Comparison of ENCODE assay signal across 8 cellular contexts in the genomic region with DNA sequence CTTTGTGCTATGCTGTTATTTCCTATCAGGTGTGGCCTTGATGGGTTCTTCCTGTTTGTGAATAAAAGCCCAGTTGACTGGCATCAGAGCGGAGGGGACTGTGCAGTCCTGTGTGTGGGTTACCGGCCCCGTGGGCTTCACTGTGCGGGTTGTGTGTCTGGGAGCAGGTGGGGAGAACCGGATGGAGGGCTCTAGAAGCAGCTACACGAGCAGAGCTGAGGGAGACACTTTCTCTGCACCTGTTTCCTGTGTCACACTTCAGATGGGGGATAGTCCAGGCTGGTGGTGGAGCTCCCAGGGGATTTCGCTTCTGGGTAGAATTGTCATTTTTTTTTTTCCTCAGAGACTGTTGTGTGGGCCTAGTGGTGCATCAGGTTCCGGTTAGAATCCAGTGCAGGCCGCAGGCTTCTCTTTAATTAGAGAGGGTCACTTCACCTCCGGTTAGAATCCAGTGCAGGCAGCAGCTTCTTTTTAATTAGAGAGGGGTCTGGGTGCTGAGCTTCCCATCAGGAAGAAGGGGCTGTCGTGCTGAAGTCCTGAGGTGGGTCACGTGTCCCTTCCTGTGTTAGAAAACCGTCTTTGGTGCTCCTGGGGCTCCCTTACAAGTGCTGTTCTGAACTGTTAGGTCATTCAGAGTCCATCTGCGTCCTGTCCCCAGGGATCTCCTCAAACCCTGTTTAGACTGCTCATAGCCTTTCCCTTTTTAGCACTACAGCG.
DNase-seq lines count a peak whose midpoint lies in the region; ATAC-seq, FAIRE-seq and TF ChIP-seq lines count a peak whose summit lies in the region.

No MANE protein-coding gene starts in this region.

- H3K9me3 Mint-ChIP-seq in activated CD8-positive, alpha-beta memory T cell treated with anti-CD3 and anti-CD28 coated beads, Interleukin-2, amount 10 ng/mL, durations not matched to agents 7 days and 5 days (ENCODE audit: low read depth) = no peaks in the 10 kb centered on the region

- FAIRE-seq in urothelium cell line (lab: Jason Lieb, UNC) = no peak

- CTCF ChIA-PET in activated CD8-positive, alpha-beta memory T cell treated with anti-CD3 and anti-CD28 coated beads, Interleukin-2, amount 10 ng/mL, durations not matched to agents 7 days and 5 days (lab: Charles Lee) = interaction anchor here (0.9 to 1.8 kb wide), 3 partner anchors 10 to 18 kb away, joined by 3 to 5 read pairs (median 4); no protein-coding TSS in a partner anchor

- DNase-seq in DMS153 (lab: John Stamatoyannopoulos, UW) = peak; percentile 65
- DNase-seq in GM19240 (ENCODE audit: insufficient read length, low spot score) = peak; percentile 65
- DNase-seq in activated CD8-positive, alpha-beta memory T cell treated with anti-CD3 and anti-CD28 coated beads, Interleukin-2, amount 10 ng/mL, durations not matched to agents 7 days and 5 days = peak; percentile 77
- DNase-seq in uterus = no peak
- no peak for DNase-seq in urothelium cell line (ENCODE audit: low spot score)
- no peak for DNase-seq in medulla oblongata (ENCODE audit: extremely low spot score)

- TF ChIP-seq POLR2A in uterus (IDR thresholded peaks at IDR 0.05) = no peak

- peak overlapping the region; percentile 78 for H3K27ac Mint-ChIP-seq in activated CD8-positive, alpha-beta memory T cell treated with anti-CD3 and anti-CD28 coated beads, Interleukin-2, amount 10 ng/mL, durations not matched to agents 7 days and 5 days

- peaks cover 0 to 5% of the 10 kb centered on the region in 2 donors for H3K4me1 ChIP-seq in uterus

- H3K4me3 ChIP-seq in uterus = no peak overlapping the region

- ATAC-seq in HG03196 (IDR thresholded peaks at IDR 0.05; ENCODE audit: unreplicated experiment) = peak; percentile 91
- peak; percentile 63 for ATAC-seq in activated CD8-positive, alpha-beta memory T cell treated with anti-CD3 and anti-CD28 coated beads, Interleukin-2, amount 10 ng/mL, durations not matched to agents 7 days and 5 days

- TF ChIP-seq CTCF in uterus (IDR thresholded peaks at IDR 0.05) = no peak

- intact Hi-C loops in uterus (cut with DNase I; ENCODE audit: low total_unique reads) = no loop called here

- H3K36me3 Mint-ChIP-seq in activated CD8-positive, alpha-beta memory T cell treated with anti-CD3 and anti-CD28 coated beads, Interleukin-2, amount 10 ng/mL, durations not matched to agents 7 days and 5 days = peaks cover 34% of the 10 kb centered on the region

- H3K27ac ChIP-seq in layer of hippocampus (ENCODE audit: low read depth, low read length) (peak overlapping the region; percentile 8), uterus (peak overlapping the region; percentile 23 to 44)

- no peaks in the 10 kb centered on the region for H3K9me3 ChIP-seq in uterus

- no peaks in the 10 kb centered on the region for H3K27me3 ChIP-seq in layer of hippocampus (ENCODE audit: control insufficient read depth, insufficient read depth, low read length)
- no peaks in the 10 kb centered on the region for H3K27me3 ChIP-seq in uterus

- H3K27me3 Mint-ChIP-seq in activated CD8-positive, alpha-beta memory T cell treated with anti-CD3 and anti-CD28 coated beads, Interleukin-2, amount 10 ng/mL, durations not matched to agents 7 days and 5 days = no peaks in the 10 kb centered on the region

- peaks cover 80% of the 10 kb centered on the region for H3K4me1 Mint-ChIP-seq in activated CD8-positive, alpha-beta memory T cell treated with anti-CD3 and anti-CD28 coated beads, Interleukin-2, amount 10 ng/mL, durations not matched to agents 7 days and 5 days

- H3K4me3 Mint-ChIP-seq in activated CD8-positive, alpha-beta memory T cell treated with anti-CD3 and anti-CD28 coated beads, Interleukin-2, amount 10 ng/mL, durations not matched to agents 7 days and 5 days = peak overlapping the region; percentile 50

- H3K36me3 ChIP-seq in uterus = no peaks in the 10 kb centered on the region

Comparison
In these comparisons a context has a peak if more than half of its experiments do, and no peak if none do; other contexts are left out.
1. DNase-seq: peak in DMS153 (single experiment), GM19240 (single experiment) and activated CD8-positive, alpha-beta memory T cell treated with anti-CD3 and anti-CD28 coated beads, Interleukin-2, amount 10 ng/mL, durations not matched to agents 7 days and 5 days (single experiment); none in uterus (0 of 2), urothelium cell line (single experiment) and medulla oblongata (single experiment).